In genomic region chr13:26698392-26699196, GRCh38 we compare ENCODE assay signal across 8 cellular contexts.
DNase-seq lines count a peak whose midpoint lies in the region; ATAC-seq, FAIRE-seq and TF ChIP-seq lines count a peak whose summit lies in the region.

No MANE protein-coding gene starts in this region.

- H3K9ac ChIP-seq in parathyroid adenoma = no peak overlapping the region

- in situ Hi-C loops in SK-MEL-5 (cut with HindIII; ENCODE audit: low pct_unique_long_range_greater_than_20kb, low sequenced_read_pairs) = no loop called here

- H3K27me3 ChIP-seq in parathyroid adenoma (ENCODE audit: control insufficient read depth, insufficient read depth, low read length) (no peaks in the 10 kb centered on the region), tibial nerve (no peaks in the 10 kb centered on the region)

- TF ChIP-seq RAD21 in A549 (conservative IDR thresholded peaks at IDR 0.05 in 1 of 2, IDR thresholded peaks at IDR 0.05 in 1 of 2) = peak; percentile 81 to 86

- no peak overlapping the region for H3K27ac ChIP-seq in A549
- H3K27ac ChIP-seq in parathyroid adenoma = no peak overlapping the region
- no peak overlapping the region for H3K27ac ChIP-seq in tibial nerve

- H3K9me3 ChIP-seq in A549 (no peaks in the 10 kb centered on the region), parathyroid adenoma (ENCODE audit: control insufficient read depth, low read length) (no peaks in the 10 kb centered on the region), tibial nerve (peaks cover 0 to 8% (median 0%) of the 10 kb centered on the region in 4 donors)

- no peaks in the 10 kb centered on the region for H3K79me2 ChIP-seq in parathyroid adenoma

- DNase-seq in A549 (ENCODE audit: low read depth in 1 of 2, low spot score in 1 of 2) (peak; percentile 43 to 72), GM18507 (ENCODE audit: extremely low spot score, insufficient read length, low read depth) (peak; percentile 68), M059J (ENCODE audit: low read depth) (peak; percentile 65), SK-MEL-5 (ENCODE audit: low read depth, low spot score) (peak; percentile 83), glomerular endothelial cell (ENCODE audit: extremely low read depth, low read depth, low spot score) (peak; percentile 48), tibial nerve (ENCODE audit: low spot score in 2 of 2) (peak; percentile 80 to 87)
- peak; percentile 82 for DNase-seq in activated naive CD4-positive, alpha-beta T cell treated with Interleukin-2 at 50 U/mL for 16 hours

- no peak for TF ChIP-seq POLR2A in A549 (IDR thresholded peaks at IDR 0.05; ENCODE audit: low read length)
- TF ChIP-seq POLR2A in tibial nerve (IDR thresholded peaks at IDR 0.05) = no peak

- POLR2A ChIA-PET in A549 (lab: Yijun Ruan, JAX) = interaction anchor here (1.0 kb wide), 1 partner anchor 514 kb away, joined by 4 read pairs; no protein-coding TSS in a partner anchor

- H3K4me3 ChIP-seq in A549 (no peak overlapping the region), parathyroid adenoma (ENCODE audit: low read depth, low read length) (no peak overlapping the region), tibial nerve (peak overlapping the region in 1 of 4 donors; percentile 21)

- CTCF ChIA-PET in A549 (lab: Yijun Ruan, JAX) = interaction anchor here (0.6 to 2.4 kb wide), 38 partner anchors 8 to 1676 kb away, joined by 3 to 37 read pairs (median 4); no protein-coding TSS in a partner anchor

- peak; percentile 69 for TF ChIP-seq CTCF in A549 (IDR thresholded peaks at IDR 0.05)
- peak; percentile 87 for TF ChIP-seq CTCF in parathyroid adenoma (IDR thresholded peaks at IDR 0.05)
- TF ChIP-seq CTCF in tibial nerve (IDR thresholded peaks at IDR 0.05) = peak; percentile 91 to 98 (median 93)

- TF ChIP-seq EP300 in A549 (IDR thresholded peaks at IDR 0.05) (no peak), tibial nerve (IDR thresholded peaks at IDR 0.05) (no peak)

- no peaks in the 10 kb centered on the region for H3K36me3 ChIP-seq in parathyroid adenoma (ENCODE audit: control insufficient read depth, insufficient read depth, low read length)
- no peaks in the 10 kb centered on the region for H3K36me3 ChIP-seq in tibial nerve

- FAIRE-seq in A549 (lab: Jason Lieb, UNC) = no peak
- FAIRE-seq in GM18507 (lab: Jason Lieb, UNC) = peak; percentile 91

- WGBS in A549 (ENCODE audit: missing lambda C conversion rate) = 29% methylated on average over 29 of the region's 29 CpGs
- 19 to 24% methylated on average over 27 to 29 of the region's 29 CpGs for WGBS in tibial nerve, 2 donors

- ATAC-seq in A549 = peak; percentile 76 to 93

- peak overlapping the region; percentile 61 for H3K4me2 ChIP-seq in A549
- no peak overlapping the region for H3K4me2 ChIP-seq in parathyroid adenoma (ENCODE audit: low read length)

- H3K4me1 ChIP-seq in A549 (no peaks in the 10 kb centered on the region), parathyroid adenoma (no peaks in the 10 kb centered on the region), tibial nerve (peaks cover 0 to 6% (median 0%) of the 10 kb centered on the region in 4 donors)

- peak overlapping the region; percentile 30 for H2AFZ ChIP-seq in parathyroid adenoma

TF ChIP-seq in A549, 52 proteins besides CTCF, POLR2A, EP300 and RAD21:
- TF ChIP-seq EHF (CRISPR knock-in tag; IDR thresholded peaks at IDR 0.05) (no peak), USF2 (IDR thresholded peaks at IDR 0.05) (no peak), HMGXB4 (CRISPR knock-in tag; IDR thresholded peaks at IDR 0.05; ENCODE audit: borderline replicate concordance) (no peak), BCL3 (IDR thresholded peaks at IDR 0.05) (no peak), RFX5 (IDR thresholded peaks at IDR 0.05) (no peak), SMC3 (IDR thresholded peaks at IDR 0.05) (peak; percentile 63), MAFK (IDR thresholded peaks at IDR 0.05; ENCODE audit: partially characterized antibody) (peak; percentile 79), FOSB (CRISPR knock-in tag; IDR thresholded peaks at IDR 0.05) (no peak)
